In genomic region chr3:191328963-191329653, GRCh38 we compare ENCODE assay signal across 8 cellular contexts. TPM values are rescaled to one million over a fixed set of nuclear protein-coding genes. Genes with fewer than 3 reads are reported as not detected.
DNase-seq lines count a peak whose midpoint lies in the region; ATAC-seq, FAIRE-seq and TF ChIP-seq lines count a peak whose summit lies in the region.

Gene CCDC50 (plus strand): TSS chr3:191329394. CDS start chr3:191329675, 281 bp downstream.

- H3K79me2 ChIP-seq in astrocyte (ENCODE audit: insufficient read depth, low read length), result peaks cover 54% of the 10 kb centered on the region
- no peaks in the 10 kb centered on the region for H3K79me2 ChIP-seq in Karpas-422 (ENCODE audit: low read length)

- H3K9me3 ChIP-seq in astrocyte (ENCODE audit: insufficient read depth, low read depth, low read length), result no peaks in the 10 kb centered on the region
- no peaks in the 10 kb centered on the region for H3K9me3 ChIP-seq in right atrium auricular region
- peaks cover 20% of the 10 kb centered on the region for H3K9me3 ChIP-seq in Karpas-422 (ENCODE audit: low read length)

- H3K9ac ChIP-seq in astrocyte (ENCODE audit: low read length) (peak within 1 kb of the TSS; percentile 98), Karpas-422 (ENCODE audit: low read length) (no peak within 1 kb of the TSS)

- H3K27ac Mint-ChIP-seq in astrocyte (ENCODE audit: unreplicated experiment) (peak within 1 kb of the TSS; percentile 96), progenitor cell of endocrine pancreas (peak within 1 kb of the TSS; percentile 99)

- H3K4me3 Mint-ChIP-seq in astrocyte (ENCODE audit: unreplicated experiment), result peak within 1 kb of the TSS; percentile 98
- peak within 1 kb of the TSS; percentile 86 for H3K4me3 Mint-ChIP-seq in progenitor cell of endocrine pancreas (ENCODE audit: low read depth)

- DNase-seq in NCI-H1092 (lab: John Stamatoyannopoulos, UW) (peak; percentile 71), SKM-1 treated with dmso at 0.1 percent for 144 hours (lab: John Stamatoyannopoulos, UW; ENCODE audit: unreplicated experiment) (peak; percentile 38), astrocyte (ENCODE audit: low read depth) (peak; percentile 67), right atrium auricular region (ENCODE audit: low spot score) (peak; percentile 86), progenitor cell of endocrine pancreas (ENCODE audit: low spot score, unreplicated experiment) (peak; percentile 77), Karpas-422 (no peak)

- peak within 1 kb of the TSS; percentile 92 for H3K4me3 ChIP-seq in astrocyte (ENCODE audit: insufficient read depth, low read depth, low read length)
- peak within 1 kb of the TSS; percentile 96 to 97 for H3K4me3 ChIP-seq in right atrium auricular region
- no peak within 1 kb of the TSS for H3K4me3 ChIP-seq in Karpas-422 (ENCODE audit: low read length)

- H3K27ac ChIP-seq in astrocyte (ENCODE audit: low read depth, low read length) (peak within 1 kb of the TSS; percentile 98), right atrium auricular region (peak within 1 kb of the TSS; percentile 97 to 98), Karpas-422 (ENCODE audit: low read length) (no peak within 1 kb of the TSS)

- no peaks in the 10 kb centered on the region for H3K36me3 ChIP-seq in astrocyte (ENCODE audit: insufficient read depth, low read length)
- H3K36me3 ChIP-seq in right atrium auricular region, result no peaks in the 10 kb centered on the region
- H3K36me3 ChIP-seq in Karpas-422 (ENCODE audit: insufficient read depth, low read length), result no peaks in the 10 kb centered on the region

- ATAC-seq in GM18498 (IDR thresholded peaks at IDR 0.05; ENCODE audit: unreplicated experiment) (peak; percentile 87), HG02623 (IDR thresholded peaks at IDR 0.05; ENCODE audit: unreplicated experiment) (peak; percentile 71)

- H4K20me1 ChIP-seq in astrocyte (ENCODE audit: insufficient read depth, low read length) (no peaks in the 10 kb centered on the region), Karpas-422 (ENCODE audit: insufficient read depth, low read depth, low read length) (no peaks in the 10 kb centered on the region)

- H3K9me2 ChIP-seq in Karpas-422 (replicated peaks; ENCODE audit: insufficient read depth, low read length), result no peaks in the 10 kb centered on the region

- H3K4me1 Mint-ChIP-seq in astrocyte (ENCODE audit: low read depth, unreplicated experiment) (peaks cover 27% of the 10 kb centered on the region), progenitor cell of endocrine pancreas (ENCODE audit: low read depth) (peaks cover 34% of the 10 kb centered on the region)

- H3K36me3 Mint-ChIP-seq in astrocyte (ENCODE audit: low read depth, unreplicated experiment) (no peaks in the 10 kb centered on the region), progenitor cell of endocrine pancreas (ENCODE audit: insufficient read depth) (no peaks in the 10 kb centered on the region)

- H3K4me1 ChIP-seq in astrocyte (ENCODE audit: insufficient read depth, low read length) (peaks cover 29% of the 10 kb centered on the region), right atrium auricular region (peaks cover 0 to 38% of the 10 kb centered on the region in 2 donors), Karpas-422 (ENCODE audit: low read length) (no peaks in the 10 kb centered on the region)

- H3K4me2 ChIP-seq in astrocyte (ENCODE audit: low read length), result peak within 1 kb of the TSS; percentile 96
- H3K4me2 ChIP-seq in Karpas-422 (ENCODE audit: low read depth, low read length, poor library complexity, severe bottlenecking), result no peak within 1 kb of the TSS

- FAIRE-seq in astrocyte (lab: Jason Lieb, UNC), result no peak

- TF ChIP-seq CTCF in astrocyte (IDR thresholded peaks at IDR 0.05; ENCODE audit: insufficient read depth, low read depth, low read length) (no peak), right atrium auricular region (IDR thresholded peaks at IDR 0.05) (no peak), progenitor cell of endocrine pancreas (IDR thresholded peaks at IDR 0.05; ENCODE audit: unreplicated experiment) (no peak)

- H2AFZ ChIP-seq in astrocyte (ENCODE audit: low read depth, low read length) (peak within 1 kb of the TSS; percentile 90), Karpas-422 (ENCODE audit: low read length) (no peak within 1 kb of the TSS)

- H3K27me3 ChIP-seq in astrocyte (ENCODE audit: insufficient read depth, low read length) (no peaks in the 10 kb centered on the region), right atrium auricular region (no peaks in the 10 kb centered on the region), Karpas-422 (ENCODE audit: low read length) (no peaks in the 10 kb centered on the region)

- no peaks in the 10 kb centered on the region for H3K9me3 Mint-ChIP-seq in astrocyte (ENCODE audit: unreplicated experiment)
- no peaks in the 10 kb centered on the region for H3K9me3 Mint-ChIP-seq in progenitor cell of endocrine pancreas (ENCODE audit: low read depth)

- H3K27me3 Mint-ChIP-seq in astrocyte (ENCODE audit: low read depth, unreplicated experiment) (no peaks in the 10 kb centered on the region), progenitor cell of endocrine pancreas (no peaks in the 10 kb centered on the region)

RNA-seq across cellular contexts. Expression of gene CCDC50, which starts in this region (rescaled TPM):
- 88.1 and 89.9 TPM in 2 replicates for total RNA-seq in astrocyte
- total RNA-seq in right atrium auricular region, result 10 to 100 TPM; 58.7 to 70.7 TPM
- 65.5 and 66.3 TPM in 2 replicates for total RNA-seq in progenitor cell of endocrine pancreas
- not detected in 2 replicates for total RNA-seq in Karpas-422 (2014; rRNA removed; shearing (Covaris generic); ENCODE audit: low replicate concordance)

Comparison
In these comparisons a context has a peak if more than half of its experiments do, and no peak if none do; other contexts are left out.
1. RNA of gene CCDC50 (total RNA-seq): 88.1 to 89.9 TPM in astrocyte, 58.7 to 70.7 TPM in right atrium auricular region and 65.5 to 66.3 TPM in progenitor cell of endocrine pancreas; not detected in Karpas-422; every median in the first group is over 10 times any median in the second.